In the genomic region with DNA sequence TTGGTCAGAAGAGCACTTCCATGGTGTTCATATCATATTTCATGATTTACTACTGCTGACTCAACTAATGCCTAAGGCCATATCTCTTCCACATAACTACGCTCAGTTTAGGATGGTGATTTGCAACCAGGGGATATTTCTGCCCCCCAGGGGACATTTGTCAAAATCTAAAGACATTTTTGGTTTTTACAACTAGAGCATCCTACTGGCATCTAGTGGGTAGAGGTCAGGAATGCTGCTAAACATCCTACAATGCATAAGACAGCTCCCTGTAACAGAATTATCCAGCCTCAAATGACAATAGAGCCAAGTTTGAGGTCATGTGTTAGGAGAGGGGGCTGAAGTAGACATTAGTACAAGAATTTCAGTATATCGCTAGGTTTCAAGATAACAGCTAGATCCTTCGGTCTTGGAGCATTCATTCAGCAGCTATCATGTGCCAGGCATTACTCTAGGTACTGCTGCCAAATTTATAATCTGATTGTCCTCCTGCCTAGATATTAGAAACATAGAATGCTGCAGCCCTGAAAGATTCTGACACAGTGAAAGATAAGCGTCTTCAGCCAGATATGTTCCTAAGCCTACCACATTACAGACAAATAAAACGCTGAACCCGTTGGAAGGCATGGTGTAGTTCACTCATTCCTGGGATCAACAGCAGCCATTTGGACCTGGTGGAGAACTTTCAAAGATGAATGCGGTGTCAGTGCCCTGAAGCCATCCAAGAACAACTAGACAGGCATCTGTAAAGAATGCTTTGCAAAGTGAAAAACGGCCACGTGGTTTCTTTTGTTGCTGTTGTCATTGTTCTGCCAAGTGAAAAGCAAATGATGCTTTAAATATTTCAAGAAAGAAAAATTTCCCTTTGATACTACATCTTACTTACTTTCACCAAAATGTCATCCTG, we compare ENCODE assay signal across 16 cellular contexts. TPM values are rescaled to one million over a fixed set of nuclear protein-coding genes. Genes with fewer than 3 reads are reported as not detected.
DNase-seq lines count a peak whose midpoint lies in the region; FAIRE-seq and TF ChIP-seq lines count a peak whose summit lies in the region.
"Had no signal": no experiment of that assay in that cellular context is flagged by ENCODE, and none has a peak within 500 bp of the region (broad histone marks: within the 10 kb centered on the region; RNA-seq: fewer than 3 reads in every experiment).

No MANE protein-coding gene starts in this region.

- dilution Hi-C loops in keratinocyte (cut with MboI; ENCODE audit: extremely low pct_ligation_motif_present, low sequenced_read_pairs), result no loop called here

- peak overlapping the region; percentile 61 for H3K27ac ChIP-seq in brain microvascular endothelial cell
- H3K27ac ChIP-seq in keratinocyte (ENCODE audit: control insufficient read depth, insufficient read depth, low read length), result peak overlapping the region; percentile 76

- peaks cover 46% of the 10 kb centered on the region for H3K4me1 ChIP-seq in keratinocyte (ENCODE audit: control insufficient read depth, extremely low read depth, insufficient read depth, low read length)

- FAIRE-seq in keratinocyte (lab: Jason Lieb, UNC), result peak; percentile 89
- FAIRE-seq: G401.6 had no signal

- H3K79me2 ChIP-seq in keratinocyte (ENCODE audit: control insufficient read depth, insufficient read depth, low read length), result no peaks in the 10 kb centered on the region

- TF ChIP-seq CTCF in AG10803 (conservative IDR thresholded peaks at IDR 0.05; ENCODE audit: low read length) (no peak), brain microvascular endothelial cell (IDR thresholded peaks at IDR 0.05; ENCODE audit: low read depth, low read length, missing control alignments) (no peak), keratinocyte (optimal IDR thresholded peaks at IDR 0.05 in 1 of 3, IDR thresholded peaks at IDR 0.05 in 1 of 3, conservative IDR thresholded peaks at IDR 0.05 in 1 of 3; ENCODE audit: extremely low read depth in 1 of 3, insufficient read depth in 2 of 3, low read length in 3 of 3) (peak in 2 of 3 experiments; percentile 19 to 24)

- no peaks in the 10 kb centered on the region for H3K9me3 ChIP-seq in keratinocyte (ENCODE audit: control insufficient read depth, low read depth, low read length)

- peak overlapping the region; percentile 44 for H3K4me2 ChIP-seq in keratinocyte (ENCODE audit: control insufficient read depth, extremely low read depth, insufficient read depth, low read depth, low read length)

- in situ Hi-C loops in brain microvascular endothelial cell (cut with HindIII; ENCODE audit: low pct_ligation_motif_present, low sequenced_read_pairs), result no loop called here

- H3K4me3 ChIP-seq in AG10803 (ENCODE audit: low read length) (no peak overlapping the region), brain microvascular endothelial cell (ENCODE audit: low read depth, low read length) (no peak overlapping the region), keratinocyte (ENCODE audit: control insufficient read depth in 2 of 3, extremely low read depth in 1 of 3, insufficient read depth in 2 of 3, low read depth in 1 of 3, low read length in 3 of 3) (no peak overlapping the region)

- H3K36me3 ChIP-seq in brain microvascular endothelial cell (replicated peaks), result no peaks in the 10 kb centered on the region
- H3K36me3 ChIP-seq in keratinocyte (ENCODE audit: control insufficient read depth in 2 of 2, extremely low read depth in 1 of 2, insufficient read depth in 2 of 2, low read length in 2 of 2), result no peaks in the 10 kb centered on the region

- no peaks in the 10 kb centered on the region for H3K9me1 ChIP-seq in keratinocyte (ENCODE audit: control insufficient read depth, extremely low read depth, insufficient read depth, low read length)

- no peaks in the 10 kb centered on the region for H4K20me1 ChIP-seq in keratinocyte (ENCODE audit: control insufficient read depth, extremely low read depth, insufficient read depth, low read length)

- peak overlapping the region; percentile 56 for H3K9ac ChIP-seq in keratinocyte (ENCODE audit: control insufficient read depth, extremely low read depth, insufficient read depth, low read length)

- DNase-seq in AG10803 (ENCODE audit: low read depth), result peak; percentile 60
- peak; percentile 88 for DNase-seq in M059J (ENCODE audit: low read depth)
- DNase-seq in brain microvascular endothelial cell, result no peak
- DNase-seq in keratinocyte (ENCODE audit: low read depth, low spot score), result peak; percentile 35
- DNase-seq in C1 segment of cervical spinal cord (lab: John Stamatoyannopoulos, UW), result no peak
- no peak for DNase-seq in NCI-H1436 (lab: John Stamatoyannopoulos, UW)
- DNase-seq in HuH-7 (ENCODE audit: low spot score), result no peak
- DNase-seq in effector CD8-positive, alpha-beta T cell (lab: John Stamatoyannopoulos, UW), result no peak
- DNase-seq: ACHN; activated CD4-positive, alpha-beta T cell treated with anti-CD3 and anti-CD28 coated beads for 4 hours; activated naive CD8-positive, alpha-beta T cell treated with anti-CD3 and anti-CD28 coated beads for 36 hours; hippocampal formation; NCI-H2107; nephron progenitor cell had no signal

- peak overlapping the region; percentile 72 for H2AFZ ChIP-seq in keratinocyte (ENCODE audit: control insufficient read depth, low read length)

- H3K27me3 ChIP-seq in brain microvascular endothelial cell (replicated peaks) (no peaks in the 10 kb centered on the region), keratinocyte (ENCODE audit: control insufficient read depth, extremely low read depth, insufficient read depth, low read length) (no peaks in the 10 kb centered on the region)

RNA-seq across cellular contexts. Expression of gene FST, which starts 55.5 kb away (rescaled TPM):
- total RNA-seq in M059J (2014; rRNA removed; shearing (Covaris generic)), result 0.99 and 6.8 TPM in 2 replicates
- polyA plus RNA-seq in keratinocyte, result 139 to 557 TPM (median 276 TPM) in 3 replicates
- polyA plus RNA-seq in keratinocyte (2011; ENCODE audit: low read depth), result 77.5 TPM
- polyA plus RNA-seq in keratinocyte (2011; cell fraction: cytosol; rRNA removed), result 105 and 118 TPM in 2 replicates
- 265 and 297 TPM in 2 replicates for polyA plus RNA-seq in keratinocyte (2011; cell fraction: nucleus; rRNA removed)
- 81.9 and 365 TPM in 2 replicates for polyA plus RNA-seq in keratinocyte (2012; ENCODE audit: low replicate concordance)
- polyA minus RNA-seq in keratinocyte, result 59.5 to 152 TPM (median 143 TPM) in 3 replicates
- 65.6 TPM for polyA minus RNA-seq in keratinocyte (2011; cell fraction: cytosol; rRNA and poly(A)+ RNA removed)
- 71.0 and 123 TPM in 2 replicates for polyA minus RNA-seq in keratinocyte (2011; cell fraction: nucleus; rRNA and poly(A)+ RNA removed)
- total RNA-seq: T-helper 2 cell treated with Interferon-gamma antibody and Interleukin-4, amounts not matched to agents 100 ng/mL and 5 ng/mL, for 36 hours had no signal

Comparison
In these comparisons a context has a peak if more than half of its experiments do, and no peak if none do; other contexts are left out.
1. DNase-seq: peak in AG10803 (single experiment), M059J (single experiment) and keratinocyte (single experiment); none in brain microvascular endothelial cell (single experiment), C1 segment of cervical spinal cord (0 of 14), NCI-H1436 (single experiment), HuH-7 (single experiment) and effector CD8-positive, alpha-beta T cell (single experiment).
2. CTCF ChIP-seq: peak in keratinocyte (2 of 3); none in AG10803 (single experiment) and brain microvascular endothelial cell (single experiment).